19 cellular contexts compared by ENCODE assay signal in genomic region chr16:88472042-88472441, GRCh38. TPM values are rescaled to one million over a fixed set of nuclear protein-coding genes. Genes with fewer than 3 reads are reported as not detected.
DNase-seq lines count a peak whose midpoint lies in the region; ATAC-seq and TF ChIP-seq lines count a peak whose summit lies in the region.
"Had no signal": no experiment of that assay in that cellular context is flagged by ENCODE, and none has a peak within 500 bp of the region (broad histone marks: within the 10 kb centered on the region; RNA-seq: fewer than 3 reads in every experiment).

No MANE protein-coding gene starts in this region.

- peaks cover 49% of the 10 kb centered on the region for H3K4me1 Mint-ChIP-seq in CD4-positive, alpha-beta T cell (ENCODE audit: low read depth)
- H3K4me1 Mint-ChIP-seq in effector memory CD8-positive, alpha-beta T cell (ENCODE audit: low read depth in 2 of 2): peaks cover 33 to 40% of the 10 kb centered on the region in 2 donors

- H3K4me3 ChIP-seq in HEK293 (ENCODE audit: low read depth, low read length) (no peak overlapping the region), spleen (no peak overlapping the region), vagina (no peak overlapping the region), breast epithelium (no peak overlapping the region)

- CTCF ChIA-PET in CD4-positive, alpha-beta T cell (lab: Charles Lee): interaction anchor here (0.7 to 1.1 kb wide), 2 partner anchors 55 to 94 kb away, joined by 3 to 4 read pairs; no protein-coding TSS in a partner anchor
- CTCF ChIA-PET in HEK293 (lab: Yijun Ruan, JAX): no interaction called here

- no peak overlapping the region for H3K27ac ChIP-seq in CD4-positive, alpha-beta T cell (ENCODE audit: low read depth, low read length)
- H3K27ac ChIP-seq in HEK293 (ENCODE audit: extremely low read depth, low read depth, low read length) (no peak overlapping the region), spleen (peak overlapping the region in 6 of 8 donors; percentile 2 to 73 (median 34)), vagina (no peak overlapping the region), breast epithelium (no peak overlapping the region)
- H3K27ac ChIP-seq: HL-60 had no signal

- no peak for TF ChIP-seq POLR2A in spleen (IDR thresholded peaks at IDR 0.05)
- TF ChIP-seq POLR2A in vagina (IDR thresholded peaks at IDR 0.05): no peak
- TF ChIP-seq POLR2A in breast epithelium (IDR thresholded peaks at IDR 0.05): no peak

- peaks cover 4% of the 10 kb centered on the region for H3K36me3 Mint-ChIP-seq in CD4-positive, alpha-beta T cell (ENCODE audit: low read depth)
- peaks cover 74% of the 10 kb centered on the region for H3K36me3 Mint-ChIP-seq in effector memory CD8-positive, alpha-beta T cell (ENCODE audit: insufficient read depth)

- no peaks in the 10 kb centered on the region for H3K9me3 Mint-ChIP-seq in CD4-positive, alpha-beta T cell
- H3K9me3 Mint-ChIP-seq in effector memory CD8-positive, alpha-beta T cell: no peaks in the 10 kb centered on the region

- WGBS in spleen, 5 donors: 26 to 49% (median 46%) methylated on average over 7 to 11 of the region's 11 CpGs

- POLR2A ChIA-PET in CD4-positive, alpha-beta T cell (lab: Charles Lee): interaction anchor here (1.7 kb wide), 1 partner anchor 17 kb away, joined by 7 read pairs; no protein-coding TSS in a partner anchor
- POLR2A ChIA-PET in HEK293 (lab: Yijun Ruan, JAX): no interaction called here

- no peak for TF ChIP-seq CTCF in CD4-positive, alpha-beta T cell (IDR thresholded peaks at IDR 0.05)
- TF ChIP-seq CTCF in HEK293 (tag by site-specific recombination; IDR thresholded peaks at IDR 0.05): no peak
- no peak for TF ChIP-seq CTCF in spleen (IDR thresholded peaks at IDR 0.05 in 8 of 11, conservative IDR thresholded peaks at IDR 0.05 in 3 of 11)
- TF ChIP-seq CTCF in vagina (IDR thresholded peaks at IDR 0.05): no peak
- TF ChIP-seq CTCF in breast epithelium (IDR thresholded peaks at IDR 0.05): no peak

- peak overlapping the region; percentile 74 for H3K27ac Mint-ChIP-seq in CD4-positive, alpha-beta T cell
- H3K27ac Mint-ChIP-seq in effector memory CD8-positive, alpha-beta T cell: peak overlapping the region; percentile 64 to 94

- no peaks in the 10 kb centered on the region for H3K9me3 ChIP-seq in CD4-positive, alpha-beta T cell (ENCODE audit: control insufficient read depth, low read length)
- H3K9me3 ChIP-seq in HEK293 (ENCODE audit: control insufficient read depth, insufficient read depth, low read depth, low read length) (no peaks in the 10 kb centered on the region), spleen (no peaks in the 10 kb centered on the region), vagina (no peaks in the 10 kb centered on the region), breast epithelium (no peaks in the 10 kb centered on the region)
- H3K9me3 ChIP-seq: SK-N-SH had no signal

- no peaks in the 10 kb centered on the region for H3K36me3 ChIP-seq in HEK293 (ENCODE audit: control insufficient read depth in 2 of 2, insufficient read depth in 1 of 2, low read length in 2 of 2)
- H3K36me3 ChIP-seq in spleen: peaks cover 0 to 17% (median 0%) of the 10 kb centered on the region in 6 donors
- no peaks in the 10 kb centered on the region for H3K36me3 ChIP-seq in vagina
- H3K36me3 ChIP-seq in breast epithelium: no peaks in the 10 kb centered on the region

- intact Hi-C loops in CD4-positive, alpha-beta T cell (cut with DNase I, micrococcal nuclease): no loop called here
- intact Hi-C loops in spleen (cut with DNase I; ENCODE audit: low total_unique reads) (no loop called here), vagina (cut with DNase I) (no loop called here), breast epithelium (cut with DNase I; ENCODE audit: low total_unique reads) (loop anchor here (1.0 kb wide), 1 partner anchor 92 kb away; no protein-coding TSS in a partner anchor)

- H3K27me3 Mint-ChIP-seq in CD4-positive, alpha-beta T cell: no peaks in the 10 kb centered on the region
- no peaks in the 10 kb centered on the region for H3K27me3 Mint-ChIP-seq in effector memory CD8-positive, alpha-beta T cell

- H3K4me3 Mint-ChIP-seq in CD4-positive, alpha-beta T cell: peak overlapping the region; percentile 48
- H3K4me3 Mint-ChIP-seq in effector memory CD8-positive, alpha-beta T cell: peak overlapping the region; percentile 45 to 51

- peak in 2 of 10 experiments; percentile 18 to 28 for DNase-seq in CD4-positive, alpha-beta T cell
- no peak for DNase-seq in effector memory CD8-positive, alpha-beta T cell
- DNase-seq in spleen (no peak), vagina (ENCODE audit: extremely low spot score in 2 of 2) (no peak), breast epithelium (ENCODE audit: low spot score in 2 of 2) (no peak)
- DNase-seq: ACHN; AML-193; EL; H7; NCI-H1417 treated with DMSO at 0.1 percent for 48 hours; NCI-H2029; NCI-H2171; NCI-H446; NK-92 treated with Interleukin-12 subunit alpha and Interleukin-12 subunit beta, amount 100 ng/mL, for 24 hours; SHP77; SK-N-SH had no signal

- peak; percentile 20 for ATAC-seq in CD4-positive, alpha-beta T cell (ENCODE audit: poor library complexity)
- peak; percentile 11 for ATAC-seq in effector memory CD8-positive, alpha-beta T cell (replicated peaks)
- ATAC-seq in HG02885 (IDR thresholded peaks at IDR 0.05; ENCODE audit: poor library complexity, unreplicated experiment): no peak

- no peaks in the 10 kb centered on the region for H3K27me3 ChIP-seq in CD4-positive, alpha-beta T cell (ENCODE audit: control insufficient read depth, insufficient read depth, low read length)
- H3K27me3 ChIP-seq in spleen (replicated peaks in 1 of 7) (no peaks in the 10 kb centered on the region), vagina (no peaks in the 10 kb centered on the region), breast epithelium (no peaks in the 10 kb centered on the region)

- H3K4me1 ChIP-seq in HEK293 (ENCODE audit: control insufficient read depth, insufficient read depth, low read length): no peaks in the 10 kb centered on the region
- peaks cover 23 to 96% (median 55%) of the 10 kb centered on the region in 6 donors for H3K4me1 ChIP-seq in spleen
- peaks cover 8% of the 10 kb centered on the region for H3K4me1 ChIP-seq in vagina
- H3K4me1 ChIP-seq in breast epithelium: no peaks in the 10 kb centered on the region

TF ChIP-seq in HEK293, 187 proteins besides CTCF, POLR2A, EP300 and RAD21:
- no peak for TF ChIP-seq ZBTB1 (tag by site-specific recombination; IDR thresholded peaks at IDR 0.05)
- TF ChIP-seq ZNF394 (tag by site-specific recombination; IDR thresholded peaks at IDR 0.05; ENCODE audit: borderline replicate concordance): no peak
- TF ChIP-seq ZBTB44 (tag by site-specific recombination; IDR thresholded peaks at IDR 0.05): no peak
- TF ChIP-seq HIC1 (tag by site-specific recombination; IDR thresholded peaks at IDR 0.05): 0 out of 2 replicates have a peak, but pooled peaks have one; percentile 15
- no peak for TF ChIP-seq ZNF114 (tag by site-specific recombination; IDR thresholded peaks at IDR 0.05)
- no peak for TF ChIP-seq YY1 (tag by site-specific recombination; IDR thresholded peaks at IDR 0.05)
- no peak for TF ChIP-seq MZF1 (tag by site-specific recombination; IDR thresholded peaks at IDR 0.05; ENCODE audit: borderline replicate concordance)
- no peak for TF ChIP-seq ZFP3 (tag by site-specific recombination; IDR thresholded peaks at IDR 0.05; ENCODE audit: low read depth)
- TF ChIP-seq ZNF600 (tag by site-specific recombination; IDR thresholded peaks at IDR 0.05): 0 out of 2 replicates have a peak, but pooled peaks have one; percentile 49
- no peak for TF ChIP-seq ZNF549 (tag by site-specific recombination; IDR thresholded peaks at IDR 0.05)
- TF ChIP-seq ZNF335 (tag by site-specific recombination; conservative IDR thresholded peaks at IDR 0.05): no peak
- no peak for TF ChIP-seq EGR2 (tag by site-specific recombination; IDR thresholded peaks at IDR 0.05; ENCODE audit: low read depth)
- no peak for TF ChIP-seq ZNF830 (tag by site-specific recombination; IDR thresholded peaks at IDR 0.05; ENCODE audit: low read depth)
- TF ChIP-seq ZNF521 (tag by site-specific recombination; IDR thresholded peaks at IDR 0.05): no peak
- TF ChIP-seq GLI4 (tag by site-specific recombination; IDR thresholded peaks at IDR 0.05): no peak
TF ChIP-seq in HEK293: peak in this region for 2.

RNA-seq across cellular contexts. Expression of gene ZFPM1, which starts 19.0 kb away (rescaled TPM):
- 10 to 100 TPM; 22.8 to 24.2 TPM for total RNA-seq in CD4-positive, alpha-beta T cell
- total RNA-seq in spleen (10 to 100 TPM in 4 of 7 donors, 1 to 10 TPM in 3; 4.5 to 25.3 (median 16.2) TPM), vagina (1.7 TPM), breast epithelium (1 to 10 TPM in 2 of 3 donors, under 1 TPM in 1; 0.32 to 2.9 (median 2.3) TPM)
- polyA plus RNA-seq in spleen: 10 to 100 TPM in 1 of 3 donors, 1 to 10 TPM in 2; 2.3 to 10.2 (median 2.8) TPM

Comparison
In these comparisons a context has a peak if more than half of its experiments do, and no peak if none do; other contexts are left out.
1. H3K27ac ChIP-seq: peak in spleen (6 of 8); none in CD4-positive, alpha-beta T cell (single experiment), HEK293 (single experiment), vagina (single experiment) and breast epithelium (0 of 2).